ENCODE assay signal across 16 cellular contexts in genomic region chr2:103183061-103183460, GRCh38.
A peak's percentile ranks its signal among the peaks of the same experiment; 100 is the strongest.
DNase-seq lines count a peak whose midpoint lies in the region; ATAC-seq and TF ChIP-seq lines count a peak whose summit lies in the region.
"Had no signal": no experiment of that assay in that cellular context is flagged by ENCODE, and none has a peak within 500 bp of the region (broad histone marks: within the 10 kb centered on the region; RNA-seq: fewer than 3 reads in every experiment).

No MANE protein-coding gene starts in this region.

- peak; percentile 39 for ATAC-seq in HG03442 (IDR thresholded peaks at IDR 0.05; ENCODE audit: unreplicated experiment)
- ATAC-seq: HepG2 had no signal

- TF ChIP-seq CTCF in GM12864 (IDR thresholded peaks at IDR 0.05; ENCODE audit: low read depth, low read length, missing control alignments) (peak; percentile 4), chondrocyte (IDR thresholded peaks at IDR 0.05) (peak; percentile 54), neural crest cell (conservative IDR thresholded peaks at IDR 0.05) (peak; percentile 55)

- H3K27ac Mint-ChIP-seq in chondrocyte (ENCODE audit: unreplicated experiment): no peak overlapping the region
- H3K27ac Mint-ChIP-seq in neural crest cell (ENCODE audit: unreplicated experiment): no peak overlapping the region
- H3K27ac Mint-ChIP-seq: T-helper 1 cell treated with Interleukin-12 subunit alpha and Interleukin-12 subunit beta and Interleukin-4 antibody, amounts not matched to agents 30 μg/mL and 1 μg/mL, for 36 hours had no signal

- DNase-seq in GM12864 (ENCODE audit: low read depth): no peak
- no peak for DNase-seq in chondrocyte (ENCODE audit: low spot score)
- no peak for DNase-seq in neural crest cell (ENCODE audit: low read depth, low spot score)
- DNase-seq in NCI-H2171 (lab: John Stamatoyannopoulos, UW): no peak
- DNase-seq in NK-92 treated with Interleukin-12 subunit alpha and Interleukin-12 subunit beta, amount 100 ng/mL, for 24 hours (lab: John Stamatoyannopoulos, UW): no peak
- no peak for DNase-seq in activated CD8-positive, alpha-beta memory T cell treated with anti-CD3 and anti-CD28 coated beads for 24 hours
- DNase-seq: AML-193, KBM-7, NCI-H187, NCI-H226, NCI-H524, NCI-H82, SHP77 treated with DMSO at 0.1 percent for 48 hours had no signal

- H3K27me3 Mint-ChIP-seq in chondrocyte (ENCODE audit: low read depth) (peaks cover 2% of the 10 kb centered on the region), neural crest cell (ENCODE audit: low read depth) (no peaks in the 10 kb centered on the region)

- H3K4me3 Mint-ChIP-seq in chondrocyte (ENCODE audit: unreplicated experiment): no peak overlapping the region
- no peak overlapping the region for H3K4me3 Mint-ChIP-seq in neural crest cell
- H3K4me3 Mint-ChIP-seq: T-helper 1 cell treated with Interleukin-12 subunit alpha and Interleukin-12 subunit beta and Interleukin-4 antibody, amounts not matched to agents 30 μg/mL and 1 μg/mL, for 36 hours had no signal

- H3K4me1 Mint-ChIP-seq in chondrocyte (ENCODE audit: low read depth): peaks cover 32% of the 10 kb centered on the region
- no peaks in the 10 kb centered on the region for H3K4me1 Mint-ChIP-seq in neural crest cell

- H3K9me3 Mint-ChIP-seq in chondrocyte (ENCODE audit: low read depth) (no peaks in the 10 kb centered on the region), neural crest cell (peaks cover 3% of the 10 kb centered on the region)
- H3K9me3 Mint-ChIP-seq: T-helper 1 cell treated with Interleukin-12 subunit alpha and Interleukin-12 subunit beta and Interleukin-4 antibody, amounts not matched to agents 30 μg/mL and 1 μg/mL, for 36 hours had no signal

- H3K36me3 Mint-ChIP-seq in chondrocyte (ENCODE audit: low read depth) (no peaks in the 10 kb centered on the region), neural crest cell (ENCODE audit: low read depth) (no peaks in the 10 kb centered on the region)

- H3K4me3 ChIP-seq in GM12864 (ENCODE audit: low read depth, low read length): no peak overlapping the region

Comparison
In these comparisons a context has a peak if more than half of its experiments do, and no peak if none do; other contexts are left out.
1. CTCF ChIP-seq: peak in every context shown above with its lines; median percentile 55 in neural crest cell; 54 in chondrocyte; 4 in GM12864.